ENCODE assay signal across 28 cellular contexts in the genomic region with DNA sequence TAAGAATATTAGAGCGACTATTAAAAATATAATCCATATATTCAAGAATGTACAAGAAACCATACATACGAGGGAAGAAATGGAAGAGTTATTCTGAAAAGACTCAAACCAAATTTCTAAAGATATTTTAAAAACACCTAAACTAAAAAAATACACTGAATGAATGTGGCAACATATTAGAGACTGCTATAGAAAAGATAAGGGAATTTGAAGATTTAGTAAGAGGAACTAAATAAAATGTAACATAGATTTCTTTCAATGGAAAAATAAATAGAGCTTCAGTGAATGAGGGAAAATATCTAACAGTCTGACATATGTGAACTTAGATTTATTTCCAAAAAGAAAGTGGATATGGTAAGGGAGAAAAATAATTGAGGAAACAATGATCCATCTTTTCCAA.
"Had no signal": no experiment of that assay in that cellular context is flagged by ENCODE, and none has a peak within 500 bp of the region (broad histone marks: within the 10 kb centered on the region; RNA-seq: fewer than 3 reads in every experiment).

No MANE protein-coding gene starts in this region.

- H3K36me3 ChIP-seq: ovary, right lobe of liver, sigmoid colon, stomach, thoracic aorta, thyroid gland, tibial nerve, upper lobe of left lung, vagina had no signal

- H3K4me2 ChIP-seq: neural progenitor cell had no signal

- DNase-seq: occipital lobe; ovary; posterior cingulate gyrus; psoas muscle; right cardiac atrium; right lobe of liver; sigmoid colon; small intestine; stimulated activated CD4-positive, alpha-beta T cell treated with anti-CD3 and anti-CD28 coated beads, Interleukin-15, amount 100 ng/mL, for 24 hours; stimulated activated CD4-positive, alpha-beta T cell treated with anti-CD3 and anti-CD28 coated beads, Interleukin-2, amount 100 ng/mL, for 24 hours; stimulated activated CD4-positive, alpha-beta T cell treated with anti-CD3 and anti-CD28 coated beads, Interleukin-2, amount 100 ng/mL, for 48 hours; stimulated activated CD4-positive, alpha-beta T cell treated with anti-CD3 and anti-CD28 coated beads, Interleukin-4, amount 100 ng/mL, for 24 hours; stimulated activated naive B cell treated with anti-CD40 and anti-IgM and Interleukin-4, amounts not matched to agents 10 μg/mL and 1 μg/mL and 100 μg/mL, for 72 hours; stimulated activated naive CD4-positive, alpha-beta T cell treated with Interleukin-2 at 50 U/mL for 16 hours; stomach; thyroid gland; trophoblast cell; upper lobe of left lung had no signal

- H3K4me1 ChIP-seq: neural progenitor cell, psoas muscle, right lobe of liver, sigmoid colon, stomach, thyroid gland, tibial nerve, upper lobe of left lung, vagina had no signal

- ATAC-seq: psoas muscle; right cardiac atrium; right lobe of liver; stimulated activated effector memory CD8-positive, alpha-beta T cell treated with anti-CD3 and anti-CD28 coated beads, Interleukin-12 subunit alpha, Interleukin-12 subunit beta, amount 100 ng/mL, for 72 hours; stimulated activated naive B cell treated with anti-CD40 and anti-IgM and Interleukin-4, amounts not matched to agents 10 μg/mL and 1 μg/mL and 100 μg/mL, for 72 hours had no signal

- H3K36me3 Mint-ChIP-seq: neural progenitor cell; stimulated activated effector memory CD8-positive, alpha-beta T cell treated with anti-CD3 and anti-CD28 coated beads, Interleukin-12 subunit alpha, Interleukin-12 subunit beta, amount 100 ng/mL, for 72 hours; stimulated activated naive B cell treated with anti-CD40 and anti-IgM and Interleukin-4, amounts not matched to agents 10 μg/mL and 1 μg/mL and 100 μg/mL, for 72 hours had no signal

- H3K4me3 ChIP-seq: neural progenitor cell, ovary, psoas muscle, right lobe of liver, sigmoid colon, stomach, thoracic aorta, thyroid gland, tibial nerve, upper lobe of left lung, vagina had no signal

- H3K9me3 ChIP-seq: ovary, psoas muscle, right lobe of liver, sigmoid colon, stomach, thoracic aorta, thyroid gland, tibial nerve, upper lobe of left lung, vagina had no signal

- H3K27me3 Mint-ChIP-seq: progenitor cell of endocrine pancreas; stimulated activated naive B cell treated with anti-CD40 and anti-IgM and Interleukin-4, amounts not matched to agents 10 μg/mL and 1 μg/mL and 100 μg/mL, for 72 hours; stimulated activated naive CD8-positive, alpha-beta T cell treated with anti-CD3 and anti-CD28 coated beads, Interleukin-15, Interleukin-2, amounts not matched to agents 100 ng/mL and 50 ng/mL, for 24 hours had no signal

- FAIRE-seq: urothelium cell line had no signal

- H3K79me2 ChIP-seq: parathyroid adenoma had no signal

- H2AFZ ChIP-seq: neural progenitor cell, parathyroid adenoma had no signal

- H3K4me3 Mint-ChIP-seq: nephron; neural progenitor cell; stimulated activated effector memory CD8-positive, alpha-beta T cell treated with anti-CD3 and anti-CD28 coated beads, Interleukin-12 subunit alpha, Interleukin-12 subunit beta, amount 100 ng/mL, for 72 hours; stimulated activated naive B cell treated with anti-CD40 and anti-IgM and Interleukin-4, amounts not matched to agents 10 μg/mL and 1 μg/mL and 100 μg/mL, for 72 hours; stimulated activated naive CD8-positive, alpha-beta T cell treated with anti-CD3 and anti-CD28 coated beads, Interleukin-15, Interleukin-2, amounts not matched to agents 100 ng/mL and 50 ng/mL, for 24 hours had no signal

- H3K9ac ChIP-seq: neural progenitor cell, parathyroid adenoma had no signal

- H3K27ac Mint-ChIP-seq: nephron; neural progenitor cell; progenitor cell of endocrine pancreas; stimulated activated effector memory CD8-positive, alpha-beta T cell treated with anti-CD3 and anti-CD28 coated beads, Interleukin-12 subunit alpha, Interleukin-12 subunit beta, amount 100 ng/mL, for 72 hours; stimulated activated naive B cell treated with anti-CD40 and anti-IgM and Interleukin-4, amounts not matched to agents 10 μg/mL and 1 μg/mL and 100 μg/mL, for 72 hours; stimulated activated naive CD8-positive, alpha-beta T cell treated with anti-CD3 and anti-CD28 coated beads, Interleukin-15, Interleukin-2, amounts not matched to agents 100 ng/mL and 50 ng/mL, for 24 hours had no signal

- H3K4me1 Mint-ChIP-seq: nephron; neural progenitor cell; stimulated activated effector memory CD8-positive, alpha-beta T cell treated with anti-CD3 and anti-CD28 coated beads, Interleukin-12 subunit alpha, Interleukin-12 subunit beta, amount 100 ng/mL, for 72 hours; stimulated activated naive B cell treated with anti-CD40 and anti-IgM and Interleukin-4, amounts not matched to agents 10 μg/mL and 1 μg/mL and 100 μg/mL, for 72 hours had no signal

- H3K27ac ChIP-seq: neural progenitor cell, ovary, parathyroid adenoma, psoas muscle, right lobe of liver, sigmoid colon, stomach, thoracic aorta, thyroid gland, tibial nerve, upper lobe of left lung, vagina had no signal

- H3K27me3 ChIP-seq: neural progenitor cell, ovary, right lobe of liver, sigmoid colon, stomach, thyroid gland, tibial nerve, upper lobe of left lung, vagina had no signal
